30 cellular contexts compared by ENCODE assay signal in genomic region chr12:110931315-110931728, GRCh38. TPM values are rescaled to one million over a fixed set of nuclear protein-coding genes. Genes with fewer than 3 reads are reported as not detected.
DNase-seq lines count a peak whose midpoint lies in the region; TF ChIP-seq lines count a peak whose summit lies in the region.
"Had no signal": no experiment of that assay in that cellular context is flagged by ENCODE, and none has a peak within 500 bp of the region (broad histone marks: within the 10 kb centered on the region; RNA-seq: fewer than 3 reads in every experiment).

No MANE protein-coding gene starts in this region.

- H3K27me3 ChIP-seq in endodermal cell (ENCODE audit: control insufficient read depth, insufficient read depth, low read length, poor library complexity, severe bottlenecking) (no peaks in the 10 kb centered on the region), spleen (replicated peaks in 1 of 7) (peaks cover 0 to 42% (median 5%) of the 10 kb centered on the region in 7 donors)
- H3K27me3 ChIP-seq: foreskin keratinocyte, MG63, Peyer's patch had no signal

- H3K9ac ChIP-seq in endodermal cell (ENCODE audit: extremely low read depth, low read length, poor library complexity, severe bottlenecking): no peak overlapping the region

- no peaks in the 10 kb centered on the region for H3K27me3 Mint-ChIP-seq in endodermal cell (ENCODE audit: insufficient read depth)
- H3K27me3 Mint-ChIP-seq: IgD-negative memory B cell had no signal

- no peaks in the 10 kb centered on the region for H3K36me3 Mint-ChIP-seq in endodermal cell (ENCODE audit: low read depth)
- H3K36me3 Mint-ChIP-seq: brain, IgD-negative memory B cell had no signal

- peaks cover 12% of the 10 kb centered on the region for H3K4me1 Mint-ChIP-seq in endodermal cell
- H3K4me1 Mint-ChIP-seq: activated CD4-positive, alpha-beta T cell treated with anti-CD3 and anti-CD28 coated beads for 36 hours; CD8-positive, alpha-beta memory T cell; IgD-negative memory B cell; neural crest cell had no signal

- H3K4me3 Mint-ChIP-seq in endodermal cell: no peak overlapping the region
- H3K4me3 Mint-ChIP-seq: activated CD4-positive, alpha-beta T cell treated with anti-CD3 and anti-CD28 coated beads for 36 hours; activated T-cell treated with anti-CD3 and anti-CD28 coated beads, Interleukin-2, amount 50 U/mL, for 24 hours; brain; CD8-positive, alpha-beta memory T cell; IgD-negative memory B cell; neural crest cell; T-helper 1 cell treated with Interleukin-12 subunit alpha and Interleukin-12 subunit beta and Interleukin-4 antibody, amounts not matched to agents 30 μg/mL and 1 μg/mL, for 36 hours had no signal

- peak; percentile 10 to 18 for DNase-seq in NCI-H524 (lab: John Stamatoyannopoulos, UW)
- DNase-seq in NCI-H524 treated with DMSO at 0.1 percent for 48 hours (lab: John Stamatoyannopoulos, UW): no peak
- DNase-seq in endodermal cell: peak; percentile 78
- DNase-seq in islet precursor cell: peak; percentile 89
- peak; percentile 48 for DNase-seq in spleen
- DNase-seq in GM03348 (ENCODE audit: low spot score): no peak
- DNase-seq in NCI-H1092 treated with DMSO at 0.1 percent for 48 hours (lab: John Stamatoyannopoulos, UW): no peak
- DNase-seq in NCI-H146 treated with DMSO at 0.1 percent for 48 hours (lab: John Stamatoyannopoulos, UW; ENCODE audit: unreplicated experiment): no peak
- DNase-seq: activated naive CD4-positive, alpha-beta T cell; activated T-cell treated with anti-CD3 and anti-CD28 coated beads, Interleukin-2, amount 50 U/mL, for 24 hours; CD8-positive, alpha-beta memory T cell; DMS153; effector CD8-positive, alpha-beta T cell; foreskin keratinocyte; GF-D8; hippocampal formation; MG63; mucosa of descending colon; NCI-H1436; Peyer's patch; stimulated activated CD8-positive, alpha-beta memory T cell treated with anti-CD3 and anti-CD28 coated beads, Interleukin-4, amount 100 ng/mL, for 48 hours had no signal

- H3K4me1 ChIP-seq in endodermal cell (ENCODE audit: control insufficient read depth, insufficient read depth, low read length) (peaks cover 1% of the 10 kb centered on the region), spleen (no peaks in the 10 kb centered on the region)
- H3K4me1 ChIP-seq: Peyer's patch had no signal

- TF ChIP-seq CTCF in endodermal cell (conservative IDR thresholded peaks at IDR 0.05): no peak
- TF ChIP-seq CTCF in spleen (IDR thresholded peaks at IDR 0.05 in 8 of 11, conservative IDR thresholded peaks at IDR 0.05 in 3 of 11): no peak

- intact Hi-C loops in spleen (cut with DNase I; ENCODE audit: low total_unique reads): no loop called here

- H3K9me3 ChIP-seq in endodermal cell (ENCODE audit: control insufficient read depth, low read length): no peaks in the 10 kb centered on the region
- no peaks in the 10 kb centered on the region for H3K9me3 ChIP-seq in spleen
- H3K9me3 ChIP-seq: MG63, mucosa of descending colon, Peyer's patch had no signal

- H3K4me3 ChIP-seq in endodermal cell (ENCODE audit: low read length): no peak overlapping the region
- no peak overlapping the region for H3K4me3 ChIP-seq in spleen
- H3K4me3 ChIP-seq: MG63, mucosa of descending colon, Peyer's patch had no signal

- no peak overlapping the region for H3K27ac Mint-ChIP-seq in endodermal cell
- H3K27ac Mint-ChIP-seq: activated CD4-positive, alpha-beta T cell treated with anti-CD3 and anti-CD28 coated beads for 36 hours; activated T-cell treated with anti-CD3 and anti-CD28 coated beads, Interleukin-2, amount 50 U/mL, for 24 hours; brain; CD8-positive, alpha-beta memory T cell; IgD-negative memory B cell; T-helper 1 cell treated with Interleukin-12 subunit alpha and Interleukin-12 subunit beta and Interleukin-4 antibody, amounts not matched to agents 30 μg/mL and 1 μg/mL, for 36 hours had no signal

- 60 to 85% methylated on average over 4 to 16 of the region's 16 CpGs for WGBS in endodermal cell (ENCODE audit: insufficient coverage in 1 of 2, insufficient read length in 1 of 2), 2 experiments
- 68 to 85% (median 76%) methylated on average over 12 to 16 of the region's 16 CpGs for WGBS in spleen, 5 donors

- H3K9me3 Mint-ChIP-seq in endodermal cell: no peaks in the 10 kb centered on the region
- H3K9me3 Mint-ChIP-seq: activated T-cell treated with anti-CD3 and anti-CD28 coated beads, Interleukin-2, amount 50 U/mL, for 24 hours; CD8-positive, alpha-beta memory T cell; IgD-negative memory B cell; neural crest cell; T-helper 1 cell treated with Interleukin-12 subunit alpha and Interleukin-12 subunit beta and Interleukin-4 antibody, amounts not matched to agents 30 μg/mL and 1 μg/mL, for 36 hours had no signal

- H3K36me3 ChIP-seq in endodermal cell (ENCODE audit: control insufficient read depth, insufficient read depth, low read length) (no peaks in the 10 kb centered on the region), spleen (no peaks in the 10 kb centered on the region)
- H3K36me3 ChIP-seq: MG63, Peyer's patch had no signal

- no peak overlapping the region for H3K27ac ChIP-seq in endodermal cell (ENCODE audit: low read depth, low read length)
- no peak overlapping the region for H3K27ac ChIP-seq in spleen
- H3K27ac ChIP-seq: 22Rv1, foreskin keratinocyte, Peyer's patch had no signal

- TF ChIP-seq POLR2A in spleen (IDR thresholded peaks at IDR 0.05): no peak

RNA-seq across cellular contexts. Expression of gene MYL2, which starts 10.9 kb away (rescaled TPM):
- total RNA-seq in endodermal cell: under 1 TPM in 1 of 2 donors, not detected in 1; 0.89 TPM
- not detected for polyA plus RNA-seq in endodermal cell (2013, experiment 1 of 2)
- polyA plus RNA-seq in endodermal cell (2013, experiment 2 of 2): not detected
- total RNA-seq in spleen: not detected
- polyA plus RNA-seq in spleen: 1 to 10 TPM; 1.2 to 8.5 (median 1.3) TPM
- total RNA-seq: activated CD4-positive, alpha-beta T cell treated with anti-CD3 and anti-CD28 coated beads for 36 hours; CD8-positive, alpha-beta memory T cell; foreskin keratinocyte; lower leg skin; NCI-H460; neural crest cell; Peyer's patch; SK-MEL-5 had no signal
- polyA plus RNA-seq: CD8-positive, alpha-beta memory T cell had no signal

Comparison
In these comparisons a context has a peak if more than half of its experiments do, and no peak if none do; other contexts are left out.
1. DNase-seq: peak in NCI-H524 (2 of 2), endodermal cell (single experiment), islet precursor cell (single experiment) and spleen (single experiment); none in NCI-H524 treated with DMSO at 0.1 percent for 48 hours (single experiment), GM03348 (single experiment), NCI-H1092 treated with DMSO at 0.1 percent for 48 hours (single experiment) and NCI-H146 treated with DMSO at 0.1 percent for 48 hours (single experiment).